In the genomic region with DNA sequence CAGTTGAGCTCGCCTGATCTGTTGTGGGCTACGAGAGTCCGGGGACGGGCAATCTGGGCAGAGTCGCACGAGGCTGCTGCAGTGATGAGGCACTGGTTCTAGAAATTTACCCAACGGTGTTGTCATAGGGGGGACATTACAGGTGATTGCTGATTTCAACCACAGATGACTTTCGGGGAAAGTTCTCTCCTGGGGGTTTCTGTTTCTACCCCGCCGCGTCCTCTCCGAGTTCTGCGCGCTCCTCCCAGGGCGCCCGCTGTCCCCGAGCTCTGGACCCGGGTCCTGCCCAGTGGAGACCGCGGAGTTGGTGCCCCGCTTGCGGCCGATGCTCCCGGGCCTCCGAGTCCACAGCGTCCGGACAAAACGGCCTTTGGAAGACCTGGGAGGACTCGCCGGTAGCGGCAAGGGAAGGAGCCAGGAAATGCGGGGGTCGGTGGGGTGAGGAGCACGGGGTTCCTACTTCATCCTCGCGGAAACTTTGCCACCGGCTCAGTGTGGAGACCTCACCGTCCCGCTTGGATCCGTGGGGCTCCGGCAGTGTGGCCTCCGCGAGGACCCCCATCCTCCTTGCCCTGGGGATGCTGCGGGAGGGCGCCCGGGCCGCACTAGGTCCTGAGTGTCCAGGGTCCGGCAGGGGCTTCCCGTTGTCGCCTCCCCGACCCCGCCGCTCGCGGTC, we compare ENCODE assay signal across 7 cellular contexts. TPM values are rescaled to one million over a fixed set of nuclear protein-coding genes. Genes with fewer than 3 reads are reported as not detected.
DNase-seq lines count a peak whose midpoint lies in the region; ATAC-seq, FAIRE-seq and TF ChIP-seq lines count a peak whose summit lies in the region.

No MANE protein-coding gene starts in this region.

- H3K36me3 ChIP-seq in IMR-90 (ENCODE audit: control insufficient read depth, insufficient read depth, low read length), result no peaks in the 10 kb centered on the region
- H3K36me3 ChIP-seq in K562 (ENCODE audit: control insufficient read depth, insufficient read depth, low read length), result no peaks in the 10 kb centered on the region

- no peaks in the 10 kb centered on the region for H4K20me1 ChIP-seq in IMR-90 (ENCODE audit: insufficient read depth, low read length)
- H4K20me1 ChIP-seq in K562 (replicated peaks; ENCODE audit: control insufficient read depth, insufficient read depth, low read length), result no peaks in the 10 kb centered on the region

- H2AK5ac ChIP-seq in IMR-90 (ENCODE audit: low read depth, low read length), result no peak overlapping the region

- H4K91ac ChIP-seq in IMR-90 (ENCODE audit: insufficient read depth, low read depth, low read length), result no peak overlapping the region

- H2AFZ ChIP-seq in IMR-90 (replicated peaks; ENCODE audit: low read length, poor library complexity), result peak overlapping the region; percentile 32
- H2AFZ ChIP-seq in K562 (ENCODE audit: low read depth, low read length), result no peak overlapping the region

- H3K4me3 ChIP-seq in IMR-90 (ENCODE audit: insufficient read depth, low read depth, low read length), result no peak overlapping the region; the same call in 1 of the 2 replicates
- H3K4me3 ChIP-seq in K562, result no peak overlapping the region

- no peaks in the 10 kb centered on the region for H3K9me1 ChIP-seq in IMR-90 (ENCODE audit: insufficient read depth, low read length)
- no peaks in the 10 kb centered on the region for H3K9me1 ChIP-seq in K562 (ENCODE audit: control insufficient read depth, insufficient read depth, low read length)

- no peak overlapping the region for H3K14ac ChIP-seq in IMR-90 (replicated peaks; ENCODE audit: low read depth, low read length)

- BruUV-seq in IMR-90 (replicated peaks; lab: Mats Ljungman, UMichigan) (no TSS peak), K562 (replicated peaks; lab: Mats Ljungman, UMichigan) (no TSS peak)

- intact Hi-C loops in IMR-90 (cut with micrococcal nuclease), result no loop called here
- intact Hi-C loops in K562 (cut with micrococcal nuclease), result no loop called here

- no peak overlapping the region for H3K18ac ChIP-seq in IMR-90 (ENCODE audit: low read depth, low read length)

- CTCF ChIA-PET in IMR-90 (lab: Yijun Ruan, JAX) (no interaction called here), K562 (lab: Yijun Ruan, JAX; ENCODE audit: low intra/inter-chr PET ratio) (no interaction called here)

- no peak overlapping the region for H4K5ac ChIP-seq in IMR-90 (ENCODE audit: low read depth, low read length)

- H3K9me3 ChIP-seq in IMR-90 (ENCODE audit: control insufficient read depth, insufficient read depth, low read length) (peaks cover 5% of the 10 kb centered on the region; the same call in 1 of the 2 replicates), K562 (replicated peaks; ENCODE audit: control insufficient read depth, insufficient read depth, low read depth, low read length) (no peaks in the 10 kb centered on the region)

- peaks cover 77% of the 10 kb centered on the region for H3K27me3 ChIP-seq in IMR-90 (ENCODE audit: control insufficient read depth, insufficient read depth, low read length)
- H3K27me3 ChIP-seq in K562 (ENCODE audit: control insufficient read depth in 2 of 2, insufficient read depth in 2 of 2, low read length in 2 of 2), result peaks cover 45 to 65% of the 10 kb centered on the region in 2 experiments

- H3K9ac ChIP-seq in IMR-90 (ENCODE audit: low read depth, low read length) (no peak overlapping the region), K562 (ENCODE audit: insufficient read depth in 1 of 2, low read depth in 2 of 2, low read length in 2 of 2) (no peak overlapping the region)

- no peak overlapping the region for H2BK120ac ChIP-seq in IMR-90 (ENCODE audit: low read depth, low read length)

- H3K4me1 ChIP-seq in IMR-90 (ENCODE audit: control insufficient read depth, insufficient read depth, low read length) (peaks cover 2% of the 10 kb centered on the region; the same call in 1 of the 2 replicates), K562 (replicated peaks in 1 of 2; ENCODE audit: control insufficient read depth in 2 of 2, insufficient read depth in 2 of 2, low read length in 2 of 2) (peaks cover 0 to 12% of the 10 kb centered on the region in 2 experiments; a peak in 2 of 5 replicates)

- H3K23ac ChIP-seq in IMR-90 (ENCODE audit: low read depth, low read length), result no peak overlapping the region

- peak overlapping the region; percentile 42 for H2AK9ac ChIP-seq in IMR-90 (replicated peaks; ENCODE audit: low read depth, low read length, poor library complexity)

- no peak overlapping the region for H3K56ac ChIP-seq in IMR-90 (ENCODE audit: extremely low read depth, insufficient read depth, low read length)

- peak overlapping the region; percentile 53; the same call in 1 of the 2 replicates for H3K4me2 ChIP-seq in IMR-90 (ENCODE audit: low read depth, low read length)
- no peak overlapping the region for H3K4me2 ChIP-seq in K562 (ENCODE audit: insufficient read depth, low read length)

- no peak overlapping the region for H2BK15ac ChIP-seq in IMR-90 (ENCODE audit: low read depth, low read length)

- no peak for TF ChIP-seq EP300 in K562 (IDR thresholded peaks at IDR 0.05; ENCODE audit: low read length)

- ATAC-seq in IMR-90 (ENCODE audit: low read depth) (peak; percentile 56), K562 (no peak), left lobe of liver (peak; percentile 16), HG03439 (IDR thresholded peaks at IDR 0.05; ENCODE audit: unreplicated experiment) (no peak), HG03159 (IDR thresholded peaks at IDR 0.05; ENCODE audit: unreplicated experiment) (no peak), GM18498 (IDR thresholded peaks at IDR 0.05; ENCODE audit: unreplicated experiment) (no peak)

- no peak overlapping the region for H2BK20ac ChIP-seq in IMR-90 (ENCODE audit: low read depth, low read length)

- WGBS in IMR-90 (ENCODE audit: extremely low coverage in 2 of 2, insufficient read length in 1 of 2), 2 experiments, result 3% methylated on average over 11 of the region's 55 CpGs; no CpG with 5 or more reads in 1 of the 2 experiments
- WGBS in K562 (ENCODE audit: insufficient coverage, low coverage, missing lambda C conversion rate), result 14% methylated on average over 55 of the region's 55 CpGs

- no peak overlapping the region for H2BK5ac ChIP-seq in IMR-90 (ENCODE audit: low read depth, low read length, poor library complexity, severe bottlenecking)

- TF ChIP-seq POLR2A in IMR-90 (IDR thresholded peaks at IDR 0.05; ENCODE audit: low read depth, low read length), result no peak
- TF ChIP-seq POLR2A in K562 (conservative IDR thresholded peaks at IDR 0.05), result no peak

- in situ Hi-C loops in IMR-90 (cut with MboI; ENCODE audit: low sequenced_read_pairs), result no loop called here
- in situ Hi-C loops in K562 (cut with MboI), result no loop called here

- H4K8ac ChIP-seq in IMR-90 (ENCODE audit: low read depth in 2 of 2, low read length in 2 of 2), result no peak overlapping the region

- no peak overlapping the region for H3K27ac ChIP-seq in IMR-90 (ENCODE audit: insufficient read depth, low read length)
- H3K27ac ChIP-seq in K562 (ENCODE audit: extremely low read depth, low read depth, low read length), result no peak overlapping the region

- POLR2A ChIA-PET in IMR-90 (lab: Charles Lee; ENCODE audit: unreplicated experiment), result no interaction called here
- POLR2A ChIA-PET in K562 (lab: Yijun Ruan, JAX), result no interaction called here

- no peak for DNase-seq in IMR-90
- no peak for DNase-seq in K562 (ENCODE audit: extremely low read depth in 1 of 4, low spot score in 3 of 4)
- no peak for DNase-seq in left lobe of liver (ENCODE audit: low spot score)
- DNase-seq in stimulated activated CD8-positive, alpha-beta memory T cell treated with anti-CD3 and anti-CD28 coated beads, Interleukin-4, amount 100 ng/mL, for 48 hours, result peak; percentile 26

- TF ChIP-seq RAD21 in IMR-90 (IDR thresholded peaks at IDR 0.05; ENCODE audit: low read length) (no peak), K562 (CRISPR knock-in tag; conservative IDR thresholded peaks at IDR 0.05 in 1 of 2, IDR thresholded peaks at IDR 0.05 in 1 of 2) (no peak)

- no peak for FAIRE-seq in K562 (lab: Jason Lieb, UNC)

- dilution Hi-C loops in IMR-90 (cut with HindIII; ENCODE audit: low sequenced_read_pairs, unreplicated experiment), result no loop called here

- H3K79me1 ChIP-seq in IMR-90 (ENCODE audit: low read depth in 1 of 2, low read length in 2 of 2), result no peaks in the 10 kb centered on the region

- no peaks in the 10 kb centered on the region for H3K79me2 ChIP-seq in K562 (ENCODE audit: control insufficient read depth, insufficient read depth, low read length)

- TF ChIP-seq CTCF in IMR-90 (conservative IDR thresholded peaks at IDR 0.05; ENCODE audit: low read depth, low read length), result no peak
- no peak for TF ChIP-seq CTCF in K562 (IDR thresholded peaks at IDR 0.05 in 2 of 3, conservative IDR thresholded peaks at IDR 0.05 in 1 of 3; ENCODE audit: insufficient read depth in 2 of 3, low read depth in 1 of 3, low read length in 3 of 3)

- no peak overlapping the region for H3K4ac ChIP-seq in IMR-90 (ENCODE audit: low read depth, low read length)

RNA-seq across cellular contexts. Expression of gene RAET1L, which starts 12.3 kb away (rescaled TPM):
- total RNA-seq in IMR-90 (2012; rRNA removed) (not detected in 2 replicates), K562 (2014; rRNA removed) (not detected in 2 replicates), K562 (2014; rRNA removed; fragmentation: Illumina TruSeq; extraction: Trizol) (not detected in 2 replicates), K562 (2015; rRNA removed; fragmentation: Illumina TruSeq; extraction: Trizol) (not detected in 2 replicates), K562 (2021) (not detected in 2 replicates), left lobe of liver (not detected)
- polyA plus RNA-seq in IMR-90 (2012; rRNA removed) (not detected in 2 replicates), K562 (2011; rRNA removed) (not detected in 2 replicates), K562 (2014; fragmentation: Illumina TruSeq; extraction: Trizol) (not detected in 2 replicates), K562 (2014; fragmentation: Nextera tagmentation; extraction: Ambion mirVana) (not detected), K562 (2014; rRNA removed) (not detected in 2 replicates)
- polyA plus RNA-seq in IMR-90 (2012; cell fraction: cytosol; rRNA removed), result not detected in 2 replicates
- not detected in 2 replicates for polyA plus RNA-seq in IMR-90 (2012; cell fraction: nucleus; rRNA removed; ENCODE audit: low replicate concordance)
- not detected in 2 replicates for total RNA-seq in K562 (2011; cell fraction: chromatin; rRNA removed; ENCODE audit: low replicate concordance)
- total RNA-seq in K562 (2011; cell fraction: nucleolus; rRNA removed), result not detected in 2 replicates
- not detected in 2 replicates for total RNA-seq in K562 (2011; cell fraction: nucleoplasm; rRNA removed)
- not detected in 2 replicates for polyA plus RNA-seq in K562 (2011; cell fraction: cytosol; rRNA removed)
- not detected in 2 replicates for polyA plus RNA-seq in K562 (2011; cell fraction: nucleus; rRNA removed)
- not detected in 2 replicates for polyA plus RNA-seq in K562 (2012)
- polyA minus RNA-seq in K562 (2011; rRNA and poly(A)+ RNA removed), result not detected in 2 replicates
- polyA minus RNA-seq in K562 (2011; cell fraction: cytosol; rRNA and poly(A)+ RNA removed), result not detected in 2 replicates
- not detected in 2 replicates for polyA minus RNA-seq in K562 (2011; cell fraction: nucleus; rRNA and poly(A)+ RNA removed)

RNA-seq across cellular contexts. Expression of gene ULBP3, which starts 31.3 kb away (rescaled TPM):
- 35.1 and 43.0 TPM in 2 replicates for total RNA-seq in IMR-90 (2012; rRNA removed)
- 11.1 and 13.2 TPM in 2 replicates for polyA plus RNA-seq in IMR-90 (2012; rRNA removed)
- 7.0 and 19.2 TPM in 2 replicates for polyA plus RNA-seq in IMR-90 (2012; cell fraction: cytosol; rRNA removed)
- 2.7 and 5.6 TPM in 2 replicates for polyA plus RNA-seq in IMR-90 (2012; cell fraction: nucleus; rRNA removed; ENCODE audit: low replicate concordance)
- not detected in 2 replicates for total RNA-seq in K562 (2011; cell fraction: chromatin; rRNA removed; ENCODE audit: low replicate concordance)
- total RNA-seq in K562 (2011; cell fraction: nucleolus; rRNA removed), result not detected in 2 replicates
- total RNA-seq in K562 (2011; cell fraction: nucleoplasm; rRNA removed), result not detected in 2 replicates
- total RNA-seq in K562 (2014; rRNA removed), result 0.57 TPM in 1 of 2 replicates, not detected in the other
- not detected in 2 replicates for total RNA-seq in K562 (2014; rRNA removed; fragmentation: Illumina TruSeq; extraction: Trizol)
- total RNA-seq in K562 (2015; rRNA removed; fragmentation: Illumina TruSeq; extraction: Trizol), result 0.23 TPM in 1 of 2 replicates, not detected in the other
- 0.38 TPM in 1 of 2 replicates, not detected in the other for total RNA-seq in K562 (2021)
- 0.25 TPM in 1 of 2 replicates, not detected in the other for polyA plus RNA-seq in K562 (2011; rRNA removed)
- not detected in 2 replicates for polyA plus RNA-seq in K562 (2011; cell fraction: cytosol; rRNA removed)
- polyA plus RNA-seq in K562 (2011; cell fraction: nucleus; rRNA removed), result not detected in 2 replicates
- 0.12 and 0.14 TPM in 2 replicates for polyA plus RNA-seq in K562 (2012)
- not detected in 2 replicates for polyA plus RNA-seq in K562 (2014; fragmentation: Illumina TruSeq; extraction: Trizol)
- not detected for polyA plus RNA-seq in K562 (2014; fragmentation: Nextera tagmentation; extraction: Ambion mirVana)
- 0.33 TPM in 1 of 2 replicates, not detected in the other for polyA plus RNA-seq in K562 (2014; rRNA removed)
- 0.53 TPM in 1 of 2 replicates, not detected in the other for polyA minus RNA-seq in K562 (2011; rRNA and poly(A)+ RNA removed)
- polyA minus RNA-seq in K562 (2011; cell fraction: cytosol; rRNA and poly(A)+ RNA removed), result not detected in 2 replicates
- polyA minus RNA-seq in K562 (2011; cell fraction: nucleus; rRNA and poly(A)+ RNA removed), result not detected in 2 replicates
- total RNA-seq in left lobe of liver, result 0.35 TPM

Comparison
In these comparisons a context has a peak if more than half of its experiments do, and no peak if none do; other contexts are left out.
1. ATAC-seq: peak in IMR-90 (single experiment) and left lobe of liver (single experiment); none in K562 (single experiment), HG03439 (single experiment), HG03159 (single experiment) and GM18498 (single experiment).
2. RNA of gene ULBP3, which starts 31.3 kb away (total RNA-seq): 35.1 to 43.0 TPM in IMR-90; 0.35 TPM in left lobe of liver (single experiment) and 0.23 to 0.57 TPM in K562; every median in the first group is over 10 times any median in the second.